14 cellular contexts compared by ENCODE assay signal in genomic region chr12:118544569-118544968, GRCh38.
DNase-seq lines count a peak whose midpoint lies in the region; ATAC-seq and TF ChIP-seq lines count a peak whose summit lies in the region.
"Had no signal": no experiment of that assay in that cellular context is flagged by ENCODE, and none has a peak within 500 bp of the region (broad histone marks: within the 10 kb centered on the region; RNA-seq: fewer than 3 reads in every experiment).

No MANE protein-coding gene starts in this region.

- no peak overlapping the region for H3K27ac ChIP-seq in brain microvascular endothelial cell
- H3K27ac ChIP-seq: parathyroid adenoma had no signal

- peak; percentile 27 for ATAC-seq in mucosa of descending colon
- no peak for ATAC-seq in GM21360 (IDR thresholded peaks at IDR 0.05; ENCODE audit: unreplicated experiment)

- H3K36me3 ChIP-seq in brain microvascular endothelial cell (replicated peaks) (no peaks in the 10 kb centered on the region), mucosa of descending colon (ENCODE audit: low read depth) (no peaks in the 10 kb centered on the region)

- H3K4me1 ChIP-seq in mucosa of descending colon (ENCODE audit: low read depth), result no peaks in the 10 kb centered on the region
- H3K4me1 ChIP-seq: parathyroid adenoma had no signal

- DNase-seq in Caki2 (ENCODE audit: low read depth) (peak; percentile 86), LoVo (ENCODE audit: low spot score) (peak; percentile 50), brain microvascular endothelial cell (peak; percentile 64), mucosa of descending colon (no peak), HuH-7 (ENCODE audit: low spot score) (no peak), inferior parietal cortex (ENCODE audit: extremely low spot score) (no peak)
- DNase-seq in stimulated activated naive CD4-positive, alpha-beta T cell (lab: John Stamatoyannopoulos, UW), result no peak
- DNase-seq: activated T-cell treated with anti-CD3 and anti-CD28 coated beads, Interleukin-2, amount 50 U/mL, for 24 hours; amygdala; effector CD8-positive, alpha-beta T cell; NCI-H146; NCI-H748 treated with DMSO at 0.1 percent for 48 hours had no signal

- H3K4me3 ChIP-seq in brain microvascular endothelial cell (ENCODE audit: low read depth, low read length) (no peak overlapping the region), mucosa of descending colon (no peak overlapping the region)

- TF ChIP-seq CTCF in brain microvascular endothelial cell (IDR thresholded peaks at IDR 0.05; ENCODE audit: low read depth, low read length, missing control alignments), result no peak
- no peak for TF ChIP-seq CTCF in mucosa of descending colon (IDR thresholded peaks at IDR 0.05)

- in situ Hi-C loops in Caki2 (cut with HindIII; ENCODE audit: low pct_unique_long_range_greater_than_20kb, low sequenced_read_pairs) (no loop called here), brain microvascular endothelial cell (cut with HindIII; ENCODE audit: low pct_ligation_motif_present, low sequenced_read_pairs) (no loop called here)

- H3K27me3 ChIP-seq in brain microvascular endothelial cell (replicated peaks), result no peaks in the 10 kb centered on the region

- intact Hi-C loops in mucosa of descending colon (cut with DNase I, micrococcal nuclease), result no loop called here

- H3K9me3 ChIP-seq in mucosa of descending colon, result no peaks in the 10 kb centered on the region

Comparison
In these comparisons a context has a peak if more than half of its experiments do, and no peak if none do; other contexts are left out.
1. DNase-seq: peak in Caki2 (single experiment), LoVo (single experiment) and brain microvascular endothelial cell (single experiment); none in mucosa of descending colon (0 of 3), HuH-7 (single experiment), inferior parietal cortex (single experiment) and stimulated activated naive CD4-positive, alpha-beta T cell (0 of 6).